16 cellular contexts compared by ENCODE assay signal in genomic region chr7:46545790-46546189, GRCh38.
DNase-seq lines count a peak whose midpoint lies in the region; ATAC-seq, FAIRE-seq and TF ChIP-seq lines count a peak whose summit lies in the region.
"Had no signal": no experiment of that assay in that cellular context is flagged by ENCODE, and none has a peak within 500 bp of the region (broad histone marks: within the 10 kb centered on the region; RNA-seq: fewer than 3 reads in every experiment).

No MANE protein-coding gene starts in this region.

- no peaks in the 10 kb centered on the region for H3K9me3 ChIP-seq in left lung
- H3K9me3 ChIP-seq in CD8-positive, alpha-beta T cell (ENCODE audit: low read length) = no peaks in the 10 kb centered on the region
- H3K9me3 ChIP-seq: BLaER1 had no signal

- CTCF ChIA-PET in CD8-positive, alpha-beta T cell (lab: Charles Lee) = no interaction called here

- H3K36me3 Mint-ChIP-seq in CD8-positive, alpha-beta T cell = no peaks in the 10 kb centered on the region
- H3K36me3 Mint-ChIP-seq: activated naive CD8-positive, alpha-beta T cell; immature natural killer cell had no signal

- ATAC-seq in left lung (peak; percentile 63), GM19467 (IDR thresholded peaks at IDR 0.05; ENCODE audit: unreplicated experiment) (no peak)
- no peak for ATAC-seq in CD8-positive, alpha-beta T cell
- ATAC-seq: stimulated activated naive CD8-positive, alpha-beta T cell treated with anti-CD3 and anti-CD28 coated beads, Interleukin-15, Interleukin-2, amounts not matched to agents 100 U/mL and 50 U/mL, for 24 hours had no signal

- H3K36me3 ChIP-seq in bronchial epithelial cell (ENCODE audit: control insufficient read depth, insufficient read depth, low read length) = no peaks in the 10 kb centered on the region
- H3K36me3 ChIP-seq in left lung = no peaks in the 10 kb centered on the region
- no peaks in the 10 kb centered on the region for H3K36me3 ChIP-seq in CD8-positive, alpha-beta T cell (ENCODE audit: insufficient read depth, low read length)
- H3K36me3 ChIP-seq: BLaER1 had no signal

- no peak overlapping the region for H3K27ac Mint-ChIP-seq in CD8-positive, alpha-beta T cell
- H3K27ac Mint-ChIP-seq: activated naive CD8-positive, alpha-beta T cell; immature natural killer cell had no signal

- peaks cover 0 to 6% of the 10 kb centered on the region in 2 donors for H3K4me1 ChIP-seq in left lung
- no peaks in the 10 kb centered on the region for H3K4me1 ChIP-seq in CD8-positive, alpha-beta T cell (ENCODE audit: insufficient read depth, low read length)
- H3K4me1 ChIP-seq: BLaER1 had no signal

- no peaks in the 10 kb centered on the region for H3K4me1 Mint-ChIP-seq in CD8-positive, alpha-beta T cell (ENCODE audit: low read depth)
- H3K4me1 Mint-ChIP-seq: immature natural killer cell had no signal

- intact Hi-C loops in left lung (cut with DNase I) = no loop called here
- intact Hi-C loops in CD8-positive, alpha-beta T cell (cut with DNase I, micrococcal nuclease) = no loop called here

- no peak for FAIRE-seq in bronchial epithelial cell (lab: Jason Lieb, UNC)

- TF ChIP-seq CTCF in bronchial epithelial cell (IDR thresholded peaks at IDR 0.05; ENCODE audit: insufficient read depth, low read length, severe bottlenecking) (no peak), left lung (IDR thresholded peaks at IDR 0.05) (no peak)
- TF ChIP-seq CTCF in CD8-positive, alpha-beta T cell (IDR thresholded peaks at IDR 0.05) = no peak

- H3K27ac ChIP-seq in left lung = peak overlapping the region in 1 of 2 donors; percentile 5
- no peak overlapping the region for H3K27ac ChIP-seq in CD8-positive, alpha-beta T cell (ENCODE audit: low read depth, low read length)
- H3K27ac ChIP-seq: BLaER1 had no signal

- H3K4me3 ChIP-seq in bronchial epithelial cell (ENCODE audit: low read depth, low read length) = no peak overlapping the region
- no peak overlapping the region for H3K4me3 ChIP-seq in left lung
- H3K4me3 ChIP-seq in CD8-positive, alpha-beta T cell (ENCODE audit: low read depth, low read length) = no peak overlapping the region
- H3K4me3 ChIP-seq: BLaER1 had no signal

- peaks cover 3% of the 10 kb centered on the region for H3K9me3 Mint-ChIP-seq in CD8-positive, alpha-beta T cell

- H3K27me3 Mint-ChIP-seq in CD8-positive, alpha-beta T cell (ENCODE audit: low read depth) = no peaks in the 10 kb centered on the region
- H3K27me3 Mint-ChIP-seq: activated naive CD8-positive, alpha-beta T cell had no signal

- peak; percentile 27 for DNase-seq in AG20443 (ENCODE audit: low spot score)
- peak; percentile 89 for DNase-seq in LoVo (ENCODE audit: low spot score)
- DNase-seq in bronchial epithelial cell (ENCODE audit: low read depth) = peak; percentile 95
- no peak for DNase-seq in left lung
- no peak for DNase-seq in iPS-NIHi7 (ENCODE audit: extremely low spot score)
- no peak for DNase-seq in CD8-positive, alpha-beta T cell
- no peak for DNase-seq in KG1 (lab: John Stamatoyannopoulos, UW)
- DNase-seq: activated CD8-positive, alpha-beta memory T cell treated with anti-CD3 and anti-CD28 coated beads for 24 hours; effector memory CD4-positive, alpha-beta T cell; immature natural killer cell; NCI-H82; stimulated activated CD4-positive, alpha-beta T cell treated with anti-CD3 and anti-CD28 coated beads, Interleukin-2, amount 100 ng/mL, for 24 hours; stimulated activated naive CD8-positive, alpha-beta T cell treated with anti-CD3 and anti-CD28 coated beads, Interleukin-15, Interleukin-2, amounts not matched to agents 100 U/mL and 50 U/mL, for 24 hours had no signal

- POLR2A ChIA-PET in CD8-positive, alpha-beta T cell (lab: Charles Lee) = no interaction called here

- H3K27me3 ChIP-seq in bronchial epithelial cell (ENCODE audit: control insufficient read depth, insufficient read depth, low read length) (no peaks in the 10 kb centered on the region), left lung (no peaks in the 10 kb centered on the region)
- H3K27me3 ChIP-seq in CD8-positive, alpha-beta T cell (ENCODE audit: insufficient read depth, low read length) = no peaks in the 10 kb centered on the region
- H3K27me3 ChIP-seq: BLaER1 had no signal

- H3K4me3 Mint-ChIP-seq in CD8-positive, alpha-beta T cell = no peak overlapping the region
- H3K4me3 Mint-ChIP-seq: activated naive CD8-positive, alpha-beta T cell; immature natural killer cell had no signal

Comparison
In these comparisons a context has a peak if more than half of its experiments do, and no peak if none do; other contexts are left out.
1. DNase-seq: peak in AG20443 (single experiment), LoVo (single experiment) and bronchial epithelial cell (single experiment); none in left lung (0 of 2), iPS-NIHi7 (single experiment), CD8-positive, alpha-beta T cell (0 of 7) and KG1 (single experiment).